In the genomic region with DNA sequence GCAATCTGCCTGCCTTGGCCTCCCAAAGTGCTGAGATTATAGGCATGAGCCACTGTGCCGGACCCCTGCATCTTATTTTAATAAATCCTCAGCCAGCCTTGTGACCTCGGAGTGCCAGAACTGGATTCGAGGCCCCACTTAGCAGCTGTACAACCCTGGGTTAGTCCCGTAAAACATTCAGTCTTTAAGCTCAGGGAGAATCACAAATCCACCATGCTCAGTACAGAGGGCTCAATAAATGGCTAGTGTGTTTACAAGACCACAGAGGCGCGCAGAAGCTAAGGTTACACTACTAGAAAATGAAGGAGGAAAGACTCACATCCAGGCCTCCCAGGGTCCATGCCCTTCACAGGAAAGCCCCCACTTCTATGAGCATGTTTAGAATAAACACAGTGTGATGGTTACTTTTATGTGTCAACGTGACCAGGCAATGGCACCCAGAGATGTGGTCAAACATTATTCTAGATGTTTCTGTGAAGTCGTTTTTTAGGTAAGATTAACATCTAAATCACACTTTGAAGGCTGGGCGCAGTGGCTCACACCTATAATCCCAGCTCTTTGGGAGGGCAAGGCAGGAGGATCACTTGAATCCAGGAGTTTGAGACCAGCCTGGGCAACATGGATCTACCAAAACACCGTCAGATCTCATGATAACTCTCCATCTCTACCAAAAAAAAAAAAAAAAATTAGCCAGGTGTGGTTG, we compare ENCODE assay signal across 16 cellular contexts. TPM values are rescaled to one million over a fixed set of nuclear protein-coding genes. Genes with fewer than 3 reads are reported as not detected.
DNase-seq lines count a peak whose midpoint lies in the region; ATAC-seq and TF ChIP-seq lines count a peak whose summit lies in the region.
"Had no signal": no experiment of that assay in that cellular context is flagged by ENCODE, and none has a peak within 500 bp of the region (broad histone marks: within the 10 kb centered on the region; RNA-seq: fewer than 3 reads in every experiment).

No MANE protein-coding gene starts in this region.

- no peaks in the 10 kb centered on the region for H3K9me3 Mint-ChIP-seq in activated naive CD8-positive, alpha-beta T cell (ENCODE audit: low read depth)
- H3K9me3 Mint-ChIP-seq in activated naive CD8-positive, alpha-beta T cell treated with anti-CD3 and anti-CD28 coated beads for 36 hours, result peaks cover 3% of the 10 kb centered on the region
- H3K9me3 Mint-ChIP-seq in activated CD8-positive, alpha-beta memory T cell treated with anti-CD3 and anti-CD28 coated beads, Interleukin-2, amount 10 ng/mL, durations not matched to agents 7 days and 5 days (ENCODE audit: low read depth), result no peaks in the 10 kb centered on the region
- H3K9me3 Mint-ChIP-seq: T-helper 1 cell treated with Interleukin-12 subunit alpha and Interleukin-12 subunit beta and Interleukin-4 antibody, amounts not matched to agents 30 μg/mL and 1 μg/mL, for 36 hours had no signal

- no peaks in the 10 kb centered on the region for H3K36me3 Mint-ChIP-seq in activated naive CD8-positive, alpha-beta T cell
- H3K36me3 Mint-ChIP-seq in activated naive CD8-positive, alpha-beta T cell treated with anti-CD3 and anti-CD28 coated beads for 36 hours, result no peaks in the 10 kb centered on the region
- H3K36me3 Mint-ChIP-seq in activated CD8-positive, alpha-beta memory T cell treated with anti-CD3 and anti-CD28 coated beads, Interleukin-2, amount 10 ng/mL, durations not matched to agents 7 days and 5 days, result no peaks in the 10 kb centered on the region

- H3K4me3 ChIP-seq in lower lobe of right lung, result no peak overlapping the region
- no peak overlapping the region for H3K4me3 ChIP-seq in upper lobe of left lung
- no peak overlapping the region for H3K4me3 ChIP-seq in spleen

- DNase-seq in activated naive CD8-positive, alpha-beta T cell treated with anti-CD3 and anti-CD28 coated beads for 36 hours, result no peak
- peak; percentile 28 for DNase-seq in activated CD8-positive, alpha-beta memory T cell treated with anti-CD3 and anti-CD28 coated beads, Interleukin-2, amount 10 ng/mL, durations not matched to agents 7 days and 5 days
- DNase-seq in lower lobe of right lung (no peak), upper lobe of left lung (no peak), spleen (no peak), NCI-H510A treated with DMSO at 0.1 percent for 48 hours (lab: John Stamatoyannopoulos, UW) (no peak)
- DNase-seq: activated CD4-positive, CD25-positive, alpha-beta regulatory T cell treated with anti-CD3 and anti-CD28 coated beads, Interleukin-2, amount 50 U/mL, for 72 hours; activated T-cell treated with anti-CD3 and anti-CD28 coated beads for 4 hours; DMS 273 treated with DMSO at 0.1 percent for 48 hours; islet precursor cell; NCI-H1694; NCI-H526; RPMI8226 had no signal

- H3K36me3 ChIP-seq in lower lobe of right lung, result no peaks in the 10 kb centered on the region
- no peaks in the 10 kb centered on the region for H3K36me3 ChIP-seq in upper lobe of left lung
- H3K36me3 ChIP-seq in spleen, result no peaks in the 10 kb centered on the region

- peak overlapping the region; percentile 74 for H3K27ac Mint-ChIP-seq in activated naive CD8-positive, alpha-beta T cell
- H3K27ac Mint-ChIP-seq in activated naive CD8-positive, alpha-beta T cell treated with anti-CD3 and anti-CD28 coated beads for 36 hours, result no peak overlapping the region
- no peak overlapping the region for H3K27ac Mint-ChIP-seq in activated CD8-positive, alpha-beta memory T cell treated with anti-CD3 and anti-CD28 coated beads, Interleukin-2, amount 10 ng/mL, durations not matched to agents 7 days and 5 days

- H3K4me3 Mint-ChIP-seq in activated naive CD8-positive, alpha-beta T cell, result no peak overlapping the region
- H3K4me3 Mint-ChIP-seq in activated naive CD8-positive, alpha-beta T cell treated with anti-CD3 and anti-CD28 coated beads for 36 hours, result no peak overlapping the region
- no peak overlapping the region for H3K4me3 Mint-ChIP-seq in activated CD8-positive, alpha-beta memory T cell treated with anti-CD3 and anti-CD28 coated beads, Interleukin-2, amount 10 ng/mL, durations not matched to agents 7 days and 5 days
- H3K4me3 Mint-ChIP-seq: T-helper 1 cell treated with Interleukin-12 subunit alpha and Interleukin-12 subunit beta and Interleukin-4 antibody, amounts not matched to agents 30 μg/mL and 1 μg/mL, for 36 hours had no signal

- H3K4me1 Mint-ChIP-seq in activated naive CD8-positive, alpha-beta T cell (ENCODE audit: low read depth), result peaks cover 42% of the 10 kb centered on the region
- H3K4me1 Mint-ChIP-seq in activated naive CD8-positive, alpha-beta T cell treated with anti-CD3 and anti-CD28 coated beads for 36 hours, result peaks cover 45% of the 10 kb centered on the region
- H3K4me1 Mint-ChIP-seq in activated CD8-positive, alpha-beta memory T cell treated with anti-CD3 and anti-CD28 coated beads, Interleukin-2, amount 10 ng/mL, durations not matched to agents 7 days and 5 days, result peaks cover 36% of the 10 kb centered on the region

- CTCF ChIA-PET in activated CD8-positive, alpha-beta memory T cell treated with anti-CD3 and anti-CD28 coated beads, Interleukin-2, amount 10 ng/mL, durations not matched to agents 7 days and 5 days (lab: Charles Lee), result no interaction called here

- no peaks in the 10 kb centered on the region for H3K27me3 ChIP-seq in lower lobe of right lung (ENCODE audit: low read depth)
- H3K27me3 ChIP-seq in upper lobe of left lung, result no peaks in the 10 kb centered on the region
- H3K27me3 ChIP-seq in spleen (replicated peaks in 1 of 7), result no peaks in the 10 kb centered on the region

- H3K27me3 Mint-ChIP-seq in activated naive CD8-positive, alpha-beta T cell, result no peaks in the 10 kb centered on the region
- H3K27me3 Mint-ChIP-seq in activated naive CD8-positive, alpha-beta T cell treated with anti-CD3 and anti-CD28 coated beads for 36 hours, result peaks cover 4% of the 10 kb centered on the region
- H3K27me3 Mint-ChIP-seq in activated CD8-positive, alpha-beta memory T cell treated with anti-CD3 and anti-CD28 coated beads, Interleukin-2, amount 10 ng/mL, durations not matched to agents 7 days and 5 days, result peaks cover 31% of the 10 kb centered on the region

- no peak for TF ChIP-seq CTCF in lower lobe of right lung (IDR thresholded peaks at IDR 0.05)
- no peak for TF ChIP-seq CTCF in upper lobe of left lung (IDR thresholded peaks at IDR 0.05)
- TF ChIP-seq CTCF in spleen (IDR thresholded peaks at IDR 0.05 in 8 of 11, conservative IDR thresholded peaks at IDR 0.05 in 3 of 11), result no peak

- no peak for TF ChIP-seq EP300 in upper lobe of left lung (IDR thresholded peaks at IDR 0.05)

- TF ChIP-seq POLR2A in upper lobe of left lung (IDR thresholded peaks at IDR 0.05) (no peak), spleen (IDR thresholded peaks at IDR 0.05) (no peak)

- H3K27ac ChIP-seq in lower lobe of right lung (peak overlapping the region; percentile 73), upper lobe of left lung (peak overlapping the region; percentile 63 to 74 (median 68)), spleen (no peak overlapping the region)

- no peak for ATAC-seq in activated CD8-positive, alpha-beta memory T cell treated with anti-CD3 and anti-CD28 coated beads, Interleukin-2, amount 10 ng/mL, durations not matched to agents 7 days and 5 days
- ATAC-seq in lower lobe of right lung (no peak), upper lobe of left lung (ENCODE audit: low FRiP score in 2 of 2) (no peak), HG03457 (IDR thresholded peaks at IDR 0.05; ENCODE audit: unreplicated experiment) (no peak)

- H3K4me1 ChIP-seq in lower lobe of right lung, result peaks cover 16% of the 10 kb centered on the region
- H3K4me1 ChIP-seq in upper lobe of left lung, result peaks cover 10 to 15% (median 11%) of the 10 kb centered on the region in 4 donors
- peaks cover 0 to 34% (median 18%) of the 10 kb centered on the region in 6 donors for H3K4me1 ChIP-seq in spleen

- intact Hi-C loops in lower lobe of right lung (cut with DNase I) (no loop called here), spleen (cut with DNase I; ENCODE audit: low total_unique reads) (no loop called here)

- H3K9me3 ChIP-seq in lower lobe of right lung (no peaks in the 10 kb centered on the region), upper lobe of left lung (no peaks in the 10 kb centered on the region), spleen (no peaks in the 10 kb centered on the region)

- WGBS in upper lobe of left lung, 2 donors, result 81 to 83% methylated on average over 10 of the region's 10 CpGs
- 79 to 91% (median 88%) methylated on average over 10 of the region's 10 CpGs for WGBS in spleen, 5 donors

RNA-seq across cellular contexts. Expression of a gene that starts 55.3 kb away (rescaled TPM):
- under 1 TPM; 0.66 to 0.91 TPM for total RNA-seq in activated naive CD8-positive, alpha-beta T cell treated with anti-CD3 and anti-CD28 coated beads for 36 hours
- under 1 TPM; 0.42 to 0.91 TPM for total RNA-seq in activated CD8-positive, alpha-beta memory T cell treated with anti-CD3 and anti-CD28 coated beads, Interleukin-2, amount 10 ng/mL, durations not matched to agents 7 days and 5 days
- total RNA-seq in lower lobe of right lung (26.8 TPM), upper lobe of left lung (10 to 100 TPM in 5 of 6 donors, 1 to 10 TPM in 1; 9.7 to 35.5 (median 18.8) TPM), spleen (10 to 100 TPM; 13.3 to 21.4 (median 16.2) TPM)
- 1 to 10 TPM; 2.7 to 5.0 (median 4.7) TPM for polyA plus RNA-seq in spleen

Comparison
In these comparisons a context has a peak if more than half of its experiments do, and no peak if none do; other contexts are left out.
1. H3K27ac ChIP-seq: peak in lower lobe of right lung (single experiment) and upper lobe of left lung (4 of 4); none in spleen (0 of 8).
2. RNA of a gene that starts 55.3 kb away (total RNA-seq): 26.8 TPM in lower lobe of right lung (single experiment), 9.7 to 35.5 TPM in upper lobe of left lung and 13.3 to 21.4 TPM in spleen; 0.66 to 0.91 TPM in activated naive CD8-positive, alpha-beta T cell treated with anti-CD3 and anti-CD28 coated beads for 36 hours and 0.42 to 0.91 TPM in activated CD8-positive, alpha-beta memory T cell treated with anti-CD3 and anti-CD28 coated beads, Interleukin-2, amount 10 ng/mL, durations not matched to agents 7 days and 5 days; every median in the first group is over 4 times any median in the second.